ENCODE assay signal across 1 cellular context in the genomic region with DNA sequence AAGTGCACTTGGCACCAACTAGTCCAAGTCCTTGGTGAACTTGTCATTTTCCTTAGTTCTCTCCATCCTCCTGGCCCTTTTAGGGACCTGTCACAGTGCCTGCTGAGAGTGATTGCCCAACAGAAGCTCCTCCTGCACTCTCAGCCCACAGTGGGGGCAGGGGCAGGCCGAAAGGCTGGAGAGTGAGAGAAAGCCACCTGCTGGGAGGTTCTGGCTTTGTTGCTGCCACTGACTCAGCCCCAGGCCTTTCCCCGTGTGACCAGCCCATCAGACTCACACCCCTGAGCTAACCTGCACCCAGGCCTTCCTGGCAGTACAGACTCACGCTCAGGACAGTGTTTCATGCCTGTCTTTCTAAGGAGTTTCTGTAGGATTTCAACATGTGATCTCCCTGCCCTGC.
A peak's percentile ranks its signal among the peaks of the same experiment; 100 is the strongest.
TF ChIP-seq lines count a peak whose summit lies in the region.

No MANE protein-coding gene starts in this region.

TF ChIP-seq in WTC11, 78 proteins besides CTCF, POLR2A, EP300 and RAD21 (continued from another document):
- TF ChIP-seq, protein P1, sequence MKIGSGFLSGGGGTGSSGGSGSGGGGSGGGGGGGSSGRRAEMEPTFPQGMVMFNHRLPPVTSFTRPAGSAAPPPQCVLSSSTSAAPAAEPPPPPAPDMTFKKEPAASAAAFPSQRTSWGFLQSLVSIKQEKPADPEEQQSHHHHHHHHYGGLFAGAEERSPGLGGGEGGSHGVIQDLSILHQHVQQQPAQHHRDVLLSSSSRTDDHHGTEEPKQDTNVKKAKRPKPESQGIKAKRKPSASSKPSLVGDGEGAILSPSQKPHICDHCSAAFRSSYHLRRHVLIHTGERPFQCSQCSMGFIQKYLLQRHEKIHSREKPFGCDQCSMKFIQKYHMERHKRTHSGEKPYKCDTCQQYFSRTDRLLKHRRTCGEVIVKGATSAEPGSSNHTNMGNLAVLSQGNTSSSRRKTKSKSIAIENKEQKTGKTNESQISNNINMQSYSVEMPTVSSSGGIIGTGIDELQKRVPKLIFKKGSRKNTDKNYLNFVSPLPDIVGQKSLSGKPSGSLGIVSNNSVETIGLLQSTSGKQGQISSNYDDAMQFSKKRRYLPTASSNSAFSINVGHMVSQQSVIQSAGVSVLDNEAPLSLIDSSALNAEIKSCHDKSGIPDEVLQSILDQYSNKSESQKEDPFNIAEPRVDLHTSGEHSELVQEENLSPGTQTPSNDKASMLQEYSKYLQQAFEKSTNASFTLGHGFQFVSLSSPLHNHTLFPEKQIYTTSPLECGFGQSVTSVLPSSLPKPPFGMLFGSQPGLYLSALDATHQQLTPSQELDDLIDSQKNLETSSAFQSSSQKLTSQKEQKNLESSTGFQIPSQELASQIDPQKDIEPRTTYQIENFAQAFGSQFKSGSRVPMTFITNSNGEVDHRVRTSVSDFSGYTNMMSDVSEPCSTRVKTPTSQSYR (CRISPR knock-in tag; IDR thresholded peaks at IDR 0.05): peak; percentile 62; the same call in 1 of the 2 replicates
- TF ChIP-seq CREM (CRISPR knock-in tag; IDR thresholded peaks at IDR 0.05) (no peak), NR1H2 (CRISPR knock-in tag; IDR thresholded peaks at IDR 0.05) (no peak)
